ENCODE assay signal across 8 cellular contexts in genomic region chr4:86223472-86223871, GRCh38.
DNase-seq lines count a peak whose midpoint lies in the region; ATAC-seq and TF ChIP-seq lines count a peak whose summit lies in the region.

No MANE protein-coding gene starts in this region.

- H3K9me2 ChIP-seq in PC-3 (replicated peaks; ENCODE audit: low read length) (no peaks in the 10 kb centered on the region), hepatocyte (replicated peaks; ENCODE audit: insufficient read depth) (no peaks in the 10 kb centered on the region)

- peak; percentile 80 for TF ChIP-seq CTCF in PC-3 (conservative IDR thresholded peaks at IDR 0.05; ENCODE audit: low read depth, low read length)
- peak; percentile 25 for TF ChIP-seq CTCF in hepatocyte (IDR thresholded peaks at IDR 0.05; ENCODE audit: poor library complexity)

- H3K79me2 ChIP-seq in PC-3 (ENCODE audit: low read length) (no peaks in the 10 kb centered on the region), hepatocyte (no peaks in the 10 kb centered on the region)

- no peaks in the 10 kb centered on the region for H3K9me3 ChIP-seq in PC-3 (ENCODE audit: low read length)
- no peaks in the 10 kb centered on the region for H3K9me3 ChIP-seq in hepatocyte (ENCODE audit: low read depth)

- DNase-seq in PC-3 (peak; percentile 60), hepatocyte (ENCODE audit: low spot score) (peak; percentile 14), NCI-H2107 (lab: John Stamatoyannopoulos, UW) (no peak)
- no peak for DNase-seq in stimulated activated CD4-positive, alpha-beta T cell treated with anti-CD3 and anti-CD28 coated beads, Interleukin-4, amount 100 ng/mL, for 24 hours
- no peak for DNase-seq in activated CD8-positive, alpha-beta memory T cell treated with anti-CD3 and anti-CD28 coated beads for 24 hours

- no peak overlapping the region for H3K4me3 ChIP-seq in PC-3 (ENCODE audit: low read length)
- no peak overlapping the region for H3K4me3 ChIP-seq in hepatocyte

- intact Hi-C loops in PC-3 (cut with micrococcal nuclease), result loop anchor here (2.0 to 10.0 kb wide), 2 partner anchors 179 to 427 kb away; no protein-coding TSS in a partner anchor

- no peaks in the 10 kb centered on the region for H3F3A ChIP-seq in PC-3 (ENCODE audit: low read length, unreplicated experiment)

- 54% methylated on average over 3 of the region's 3 CpGs for WGBS in hepatocyte (ENCODE audit: low lambda C conversion rate, missing lambda C conversion rate)

- TF ChIP-seq POLR2A in GM18505 (IDR thresholded peaks at IDR 0.05; ENCODE audit: borderline replicate concordance, extremely low read depth, insufficient read depth, insufficient read length), result no peak

- POLR2A ChIA-PET in PC-3 (lab: Charles Lee; ENCODE audit: unreplicated experiment), result no interaction called here

- no peak overlapping the region for H3K9ac ChIP-seq in PC-3 (ENCODE audit: low read length)

- H3K4me1 ChIP-seq in PC-3 (ENCODE audit: insufficient read depth, low read length) (peaks cover 11% of the 10 kb centered on the region), hepatocyte (ENCODE audit: insufficient read depth) (peaks cover 7% of the 10 kb centered on the region)

- ATAC-seq in GM18505 (IDR thresholded peaks at IDR 0.05; ENCODE audit: unreplicated experiment) (peak; percentile 96), HG02588 (IDR thresholded peaks at IDR 0.05; ENCODE audit: unreplicated experiment) (peak; percentile 57), PC-3 (peak; percentile 62), HG03469 (IDR thresholded peaks at IDR 0.05; ENCODE audit: unreplicated experiment) (no peak)

- CTCF ChIA-PET in PC-3 (lab: Charles Lee), result no interaction called here

- H3K27ac ChIP-seq in PC-3 (ENCODE audit: low read length) (no peak overlapping the region), hepatocyte (no peak overlapping the region)

- H3K4me2 ChIP-seq in PC-3 (ENCODE audit: low read length) (no peak overlapping the region), hepatocyte (no peak overlapping the region)

- H2AFZ ChIP-seq in PC-3 (ENCODE audit: low read length) (no peak overlapping the region), hepatocyte (no peak overlapping the region)

- H4K20me1 ChIP-seq in PC-3 (ENCODE audit: low read length) (no peaks in the 10 kb centered on the region), hepatocyte (ENCODE audit: insufficient read depth, poor library complexity, severe bottlenecking) (no peaks in the 10 kb centered on the region)

- H3K27me3 ChIP-seq in PC-3 (ENCODE audit: low read length) (no peaks in the 10 kb centered on the region), hepatocyte (no peaks in the 10 kb centered on the region)

- no peaks in the 10 kb centered on the region for H3K36me3 ChIP-seq in PC-3 (ENCODE audit: low read depth, low read length)
- no peaks in the 10 kb centered on the region for H3K36me3 ChIP-seq in hepatocyte (replicated peaks; ENCODE audit: insufficient read depth, low read depth)

- no TSS peak for BruUV-seq in PC-3 (replicated peaks; lab: Mats Ljungman, UMichigan)

Comparison
In these comparisons a context has a peak if more than half of its experiments do, and no peak if none do; other contexts are left out.
1. DNase-seq: peak in PC-3 (single experiment) and hepatocyte (single experiment); none in stimulated activated CD4-positive, alpha-beta T cell treated with anti-CD3 and anti-CD28 coated beads, Interleukin-4, amount 100 ng/mL, for 24 hours (single experiment), NCI-H2107 (single experiment) and activated CD8-positive, alpha-beta memory T cell treated with anti-CD3 and anti-CD28 coated beads for 24 hours (single experiment).